8 cellular contexts compared by ENCODE assay signal in the genomic region with DNA sequence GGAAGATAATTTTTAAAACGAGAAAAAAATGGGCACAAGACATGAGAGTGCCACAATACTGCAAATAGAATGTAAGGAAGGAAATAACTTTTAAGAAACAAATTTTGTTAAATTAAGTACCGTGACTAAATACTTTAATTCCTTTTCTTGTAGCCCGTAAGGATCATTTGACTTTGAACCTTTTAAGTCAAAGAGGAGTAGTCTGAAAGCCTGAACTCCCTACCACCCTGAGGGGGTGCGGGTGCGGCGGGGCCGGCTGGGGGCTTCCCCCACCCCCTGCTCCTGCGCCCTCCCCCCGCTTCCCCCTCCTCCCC. TPM values are rescaled to one million over a fixed set of nuclear protein-coding genes. Genes with fewer than 3 reads are reported as not detected.
DNase-seq lines count a peak whose midpoint lies in the region; ATAC-seq lines count a peak whose summit lies in the region.

No MANE protein-coding gene starts in this region.

- no peaks in the 10 kb centered on the region for H3K27me3 Mint-ChIP-seq in dendritic cell treated with granulocyte-macrophage colony-stimulating factor and Interleukin-4, amounts not matched to agents 40 ng/mL and 50 ng/mL, for 4 days
- peaks cover 4 to 46% (median 14%) of the 10 kb centered on the region in 5 donors for H3K27me3 Mint-ChIP-seq in naive thymus-derived CD4-positive, alpha-beta T cell

- peaks cover 15% of the 10 kb centered on the region for H3K4me1 Mint-ChIP-seq in dendritic cell treated with granulocyte-macrophage colony-stimulating factor and Interleukin-4, amounts not matched to agents 40 ng/mL and 50 ng/mL, for 4 days (ENCODE audit: low read depth)
- peaks cover 8 to 34% (median 14%) of the 10 kb centered on the region in 7 donors for H3K4me1 Mint-ChIP-seq in naive thymus-derived CD4-positive, alpha-beta T cell

- CTCF ChIA-PET in naive thymus-derived CD4-positive, alpha-beta T cell (lab: Charles Lee), result no interaction called here

- 0 to 1% methylated on average over 9 of the region's 9 CpGs for WGBS in aorta, 2 donors

- H3K27ac Mint-ChIP-seq in dendritic cell treated with granulocyte-macrophage colony-stimulating factor and Interleukin-4, amounts not matched to agents 40 ng/mL and 50 ng/mL, for 4 days, result peak overlapping the region; percentile 70
- H3K27ac Mint-ChIP-seq in naive thymus-derived CD4-positive, alpha-beta T cell, result peak overlapping the region in 2 of 9 donors; percentile 12 to 61

- POLR2A ChIA-PET in naive thymus-derived CD4-positive, alpha-beta T cell (lab: Charles Lee), result no interaction called here

- H3K9me3 ChIP-seq in naive thymus-derived CD4-positive, alpha-beta T cell (ENCODE audit: control insufficient read depth in 2 of 3, low read length in 3 of 3), result no peaks in the 10 kb centered on the region
- H3K9me3 ChIP-seq in aorta (ENCODE audit: control insufficient read depth, low read length), result no peaks in the 10 kb centered on the region

- H3K36me3 Mint-ChIP-seq in dendritic cell treated with granulocyte-macrophage colony-stimulating factor and Interleukin-4, amounts not matched to agents 40 ng/mL and 50 ng/mL, for 4 days (ENCODE audit: low read depth), result no peaks in the 10 kb centered on the region
- H3K36me3 Mint-ChIP-seq in naive thymus-derived CD4-positive, alpha-beta T cell, result peaks cover 3 to 14% (median 8%) of the 10 kb centered on the region in 5 donors

- no peaks in the 10 kb centered on the region for H3K36me3 ChIP-seq in naive thymus-derived CD4-positive, alpha-beta T cell (ENCODE audit: control insufficient read depth in 2 of 3, insufficient read depth in 3 of 3, low read length in 3 of 3)
- H3K36me3 ChIP-seq in aorta (ENCODE audit: control insufficient read depth in 1 of 2, insufficient read depth in 2 of 2, low read length in 1 of 2), result no peaks in the 10 kb centered on the region

- H3K27ac ChIP-seq in naive thymus-derived CD4-positive, alpha-beta T cell (ENCODE audit: low read depth, low read length), result no peak overlapping the region
- H3K27ac ChIP-seq in aorta (ENCODE audit: low read depth in 1 of 2, low read length in 2 of 2), result peak overlapping the region in 1 of 2 donors; percentile 99

- intact Hi-C loops in dendritic cell treated with granulocyte-macrophage colony-stimulating factor and Interleukin-4, amounts not matched to agents 40 ng/mL and 50 ng/mL, for 4 days (cut with micrococcal nuclease), result loop anchor here (5.0 kb wide), 1 partner anchor 165 kb away; a partner anchor contains a TSS
- intact Hi-C loops in naive thymus-derived CD4-positive, alpha-beta T cell (cut with micrococcal nuclease), result loop anchor here (1.0 kb wide), 1 partner anchor 166 kb away; a partner anchor contains a TSS
- intact Hi-C loops in aorta (cut with DNase I), result loop anchor here (5.0 to 10.0 kb wide), 6 partner anchors 63 to 335 kb away; a partner anchor contains a TSS

- no peaks in the 10 kb centered on the region for H3K9me3 Mint-ChIP-seq in dendritic cell treated with granulocyte-macrophage colony-stimulating factor and Interleukin-4, amounts not matched to agents 40 ng/mL and 50 ng/mL, for 4 days
- H3K9me3 Mint-ChIP-seq in naive thymus-derived CD4-positive, alpha-beta T cell, result peaks cover 0 to 11% (median 3%) of the 10 kb centered on the region in 11 donors

- DNase-seq in stimulated activated CD4-positive, alpha-beta T cell treated with anti-CD3 and anti-CD28 coated beads, Interleukin-2, amount 100 ng/mL, for 4 hours (ENCODE audit: low read depth), result peak; percentile 57
- DNase-seq in stimulated activated CD4-positive, alpha-beta T cell treated with anti-CD3 and anti-CD28 coated beads, Interleukin-1b, Interleukin-23, amount 100 ng/mL, for 48 hours, result no peak
- DNase-seq in naive thymus-derived CD4-positive, alpha-beta T cell, result no peak
- DNase-seq in aorta (no peak), HK-2 (ENCODE audit: unreplicated experiment) (no peak), NAMALWA (ENCODE audit: low spot score) (no peak)
- DNase-seq in stimulated activated CD4-positive, alpha-beta T cell treated with anti-CD3 and anti-CD28 coated beads, Interleukin-2, amount 100 ng/mL, for 48 hours, result no peak

- H3K4me3 ChIP-seq in naive thymus-derived CD4-positive, alpha-beta T cell (ENCODE audit: low read length), result peak overlapping the region; percentile 62
- H3K4me3 ChIP-seq in aorta (ENCODE audit: low read length in 2 of 2), result peak overlapping the region; percentile 68 to 89

- H3K4me3 Mint-ChIP-seq in dendritic cell treated with granulocyte-macrophage colony-stimulating factor and Interleukin-4, amounts not matched to agents 40 ng/mL and 50 ng/mL, for 4 days, result peak overlapping the region; percentile 79
- H3K4me3 Mint-ChIP-seq in naive thymus-derived CD4-positive, alpha-beta T cell, result peak overlapping the region; percentile 43 to 93 (median 72)

- peaks cover 0 to 8% of the 10 kb centered on the region in 2 donors for H3K4me1 ChIP-seq in naive thymus-derived CD4-positive, alpha-beta T cell (ENCODE audit: control insufficient read depth in 2 of 2, insufficient read depth in 2 of 2, low read length in 2 of 2)
- H3K4me1 ChIP-seq in aorta (ENCODE audit: control insufficient read depth in 1 of 2, insufficient read depth in 2 of 2, low read length in 2 of 2), result peaks cover 3 to 4% of the 10 kb centered on the region in 2 donors

- no peaks in the 10 kb centered on the region for H3K27me3 ChIP-seq in naive thymus-derived CD4-positive, alpha-beta T cell (ENCODE audit: control insufficient read depth in 2 of 2, insufficient read depth in 2 of 2, low read length in 2 of 2)
- no peaks in the 10 kb centered on the region for H3K27me3 ChIP-seq in aorta (ENCODE audit: control insufficient read depth in 1 of 2, insufficient read depth in 2 of 2, low read length in 1 of 2)

- no peak for ATAC-seq in naive thymus-derived CD4-positive, alpha-beta T cell
- no peak for ATAC-seq in aorta (ENCODE audit: low FRiP score)

RNA-seq across cellular contexts. Expression of a gene that starts 0.2 kb away (rescaled TPM):
- 10 to 100 TPM; 15.0 to 42.2 (median 23.2) TPM for total RNA-seq in naive thymus-derived CD4-positive, alpha-beta T cell
- 10 to 100 TPM; 10.0 to 18.8 TPM for polyA plus RNA-seq in naive thymus-derived CD4-positive, alpha-beta T cell
- total RNA-seq in aorta, result 10 to 100 TPM; 87.1 to 96.8 TPM
- 10 to 100 TPM; 15.3 TPM for polyA plus RNA-seq in aorta
